Comparison of ENCODE assay signal across 8 cellular contexts in genomic region chr9:89436963-89437625, GRCh38.
DNase-seq lines count a peak whose midpoint lies in the region; TF ChIP-seq lines count a peak whose summit lies in the region.

No MANE protein-coding gene starts in this region.

- no peaks in the 10 kb centered on the region for H4K20me1 ChIP-seq in SK-N-SH (ENCODE audit: insufficient read depth)

- H3K79me2 ChIP-seq in SK-N-SH (ENCODE audit: insufficient read depth), result no peaks in the 10 kb centered on the region

- H3K4me3 ChIP-seq in neutrophil (ENCODE audit: low read depth in 1 of 2, low read length in 1 of 2), result peak overlapping the region; percentile 43 to 55
- no peak overlapping the region for H3K4me3 ChIP-seq in left ventricle myocardium inferior
- H3K4me3 ChIP-seq in foreskin fibroblast (ENCODE audit: low read depth in 1 of 2, low read length in 2 of 2), result no peak overlapping the region
- no peak overlapping the region for H3K4me3 ChIP-seq in SK-N-SH (ENCODE audit: low read depth in 2 of 2, low read length in 1 of 2)

- H3K9me3 Mint-ChIP-seq in activated naive CD4-positive, alpha-beta T cell treated with anti-CD3 and anti-CD28 coated beads, Interleukin-2, amount 10 ng/mL, durations not matched to agents 7 days and 5 days, result no peaks in the 10 kb centered on the region

- DNase-seq in NK-92 treated with Interleukin-12 subunit alpha and Interleukin-12 subunit beta, amount 100 ng/mL, for 24 hours (lab: John Stamatoyannopoulos, UW), result peak; percentile 84
- DNase-seq in NK-92 (lab: John Stamatoyannopoulos, UW; ENCODE audit: unreplicated experiment) (no peak), NCI-H345 treated with DMSO at 0.1 percent for 48 hours (lab: John Stamatoyannopoulos, UW; ENCODE audit: unreplicated experiment) (peak; percentile 10), left ventricle myocardium inferior (no peak), foreskin fibroblast (no peak), SK-N-SH (no peak)
- DNase-seq in activated naive CD4-positive, alpha-beta T cell treated with anti-CD3 and anti-CD28 coated beads, Interleukin-2, amount 10 ng/mL, durations not matched to agents 7 days and 5 days, result peak; percentile 59

- H3K4me1 ChIP-seq in neutrophil (ENCODE audit: control insufficient read depth in 1 of 2, insufficient read depth in 1 of 2, low read depth in 1 of 2, low read length in 1 of 2) (peaks cover 52 to 65% of the 10 kb centered on the region in 2 experiments), left ventricle myocardium inferior (peaks cover 18% of the 10 kb centered on the region), SK-N-SH (ENCODE audit: control insufficient read depth in 1 of 2, insufficient read depth in 2 of 2, low read depth in 1 of 2, low read length in 1 of 2) (peaks cover 6 to 19% of the 10 kb centered on the region in 2 experiments; a peak in 1 of 4 replicates)

- CTCF ChIA-PET in activated naive CD4-positive, alpha-beta T cell treated with anti-CD3 and anti-CD28 coated beads, Interleukin-2, amount 10 ng/mL, durations not matched to agents 7 days and 5 days (lab: Charles Lee), result interaction anchor here (0.8 kb wide), 1 partner anchor 20 kb away, joined by 3 read pairs; no protein-coding TSS in a partner anchor
- CTCF ChIA-PET in SK-N-SH (lab: Yijun Ruan, JAX), result interaction anchor here (1.2 kb wide), 1 partner anchor 112 kb away, joined by 5 read pairs; no protein-coding TSS in a partner anchor

- H3K36me3 ChIP-seq in neutrophil, result peaks cover 46% of the 10 kb centered on the region
- no peaks in the 10 kb centered on the region for H3K36me3 ChIP-seq in left ventricle myocardium inferior
- no peaks in the 10 kb centered on the region for H3K36me3 ChIP-seq in SK-N-SH (replicated peaks in 1 of 2; ENCODE audit: control insufficient read depth in 1 of 2, insufficient read depth in 2 of 2, low read length in 1 of 2)

- no peak overlapping the region for H3K4me2 ChIP-seq in SK-N-SH

- H2AFZ ChIP-seq in SK-N-SH (ENCODE audit: low read depth), result no peak overlapping the region

- peak overlapping the region; percentile 82 for H3K27ac Mint-ChIP-seq in activated naive CD4-positive, alpha-beta T cell treated with anti-CD3 and anti-CD28 coated beads, Interleukin-2, amount 10 ng/mL, durations not matched to agents 7 days and 5 days

- no peaks in the 10 kb centered on the region for H3K27me3 Mint-ChIP-seq in activated naive CD4-positive, alpha-beta T cell treated with anti-CD3 and anti-CD28 coated beads, Interleukin-2, amount 10 ng/mL, durations not matched to agents 7 days and 5 days

- POLR2A ChIA-PET in SK-N-SH (lab: Yijun Ruan, JAX), result no interaction called here

- peaks cover 75% of the 10 kb centered on the region for H3K4me1 Mint-ChIP-seq in activated naive CD4-positive, alpha-beta T cell treated with anti-CD3 and anti-CD28 coated beads, Interleukin-2, amount 10 ng/mL, durations not matched to agents 7 days and 5 days

- H3K4me3 Mint-ChIP-seq in activated naive CD4-positive, alpha-beta T cell treated with anti-CD3 and anti-CD28 coated beads, Interleukin-2, amount 10 ng/mL, durations not matched to agents 7 days and 5 days, result no peak overlapping the region

- no peak overlapping the region for H3K9ac ChIP-seq in SK-N-SH

- peak overlapping the region; percentile 77 for H3K27ac ChIP-seq in neutrophil
- H3K27ac ChIP-seq in left ventricle myocardium inferior (replicated peaks), result no peak overlapping the region
- no peak overlapping the region for H3K27ac ChIP-seq in SK-N-SH (ENCODE audit: low read depth in 2 of 2, low read length in 1 of 2)

- TF ChIP-seq EP300 in SK-N-SH (IDR thresholded peaks at IDR 0.05; ENCODE audit: borderline replicate concordance in 1 of 2, low read depth in 1 of 2, low read length in 1 of 2), result no peak

- intact Hi-C loops in left ventricle myocardium inferior (cut with micrococcal nuclease), result no loop called here

- no peaks in the 10 kb centered on the region for H3K27me3 ChIP-seq in neutrophil
- H3K27me3 ChIP-seq in left ventricle myocardium inferior (ENCODE audit: low read depth), result no peaks in the 10 kb centered on the region
- no peaks in the 10 kb centered on the region for H3K27me3 ChIP-seq in SK-N-SH (ENCODE audit: insufficient read depth)

- H3K36me3 Mint-ChIP-seq in activated naive CD4-positive, alpha-beta T cell treated with anti-CD3 and anti-CD28 coated beads, Interleukin-2, amount 10 ng/mL, durations not matched to agents 7 days and 5 days, result peaks cover 44% of the 10 kb centered on the region

- peaks cover 3% of the 10 kb centered on the region for H3F3A ChIP-seq in SK-N-SH (replicated peaks; ENCODE audit: insufficient read depth)

- no peak for TF ChIP-seq CTCF in neutrophil (IDR thresholded peaks at IDR 0.05)
- TF ChIP-seq CTCF in left ventricle myocardium inferior (IDR thresholded peaks at IDR 0.05; ENCODE audit: borderline replicate concordance), result no peak
- no peak for TF ChIP-seq CTCF in foreskin fibroblast (IDR thresholded peaks at IDR 0.05; ENCODE audit: low read depth, low read length)
- TF ChIP-seq CTCF in SK-N-SH (IDR thresholded peaks at IDR 0.05), result no peak

- WGBS in SK-N-SH (ENCODE audit: low lambda C conversion rate), result 81% methylated on average over 4 of the region's 17 CpGs

- no peaks in the 10 kb centered on the region for H3K9me3 ChIP-seq in neutrophil
- no peaks in the 10 kb centered on the region for H3K9me3 ChIP-seq in left ventricle myocardium inferior (replicated peaks)
- H3K9me3 ChIP-seq in SK-N-SH, result no peaks in the 10 kb centered on the region

- H3K9me2 ChIP-seq in SK-N-SH, result no peaks in the 10 kb centered on the region

- TF ChIP-seq RAD21 in SK-N-SH (IDR thresholded peaks at IDR 0.05; ENCODE audit: low read length), result no peak

TF ChIP-seq in SK-N-SH, 30 proteins besides CTCF, POLR2A, EP300 and RAD21:
- TF ChIP-seq RFX5 (IDR thresholded peaks at IDR 0.05; ENCODE audit: low read length), result no peak
- TF ChIP-seq SIN3A (IDR thresholded peaks at IDR 0.05; ENCODE audit: borderline replicate concordance, low read depth, low read length), result no peak
- TF ChIP-seq FOXM1 (IDR thresholded peaks at IDR 0.05; ENCODE audit: low read depth), result no peak
- TF ChIP-seq, protein P1, sequence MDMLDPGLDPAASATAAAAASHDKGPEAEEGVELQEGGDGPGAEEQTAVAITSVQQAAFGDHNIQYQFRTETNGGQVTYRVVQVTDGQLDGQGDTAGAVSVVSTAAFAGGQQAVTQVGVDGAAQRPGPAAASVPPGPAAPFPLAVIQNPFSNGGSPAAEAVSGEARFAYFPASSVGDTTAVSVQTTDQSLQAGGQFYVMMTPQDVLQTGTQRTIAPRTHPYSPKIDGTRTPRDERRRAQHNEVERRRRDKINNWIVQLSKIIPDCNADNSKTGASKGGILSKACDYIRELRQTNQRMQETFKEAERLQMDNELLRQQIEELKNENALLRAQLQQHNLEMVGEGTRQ (IDR thresholded peaks at IDR 0.05; ENCODE audit: borderline replicate concordance, low read depth, low read length), result no peak

Comparison
In these comparisons a context has a peak if more than half of its experiments do, and no peak if none do; other contexts are left out.
1. DNase-seq: peak in NK-92 treated with Interleukin-12 subunit alpha and Interleukin-12 subunit beta, amount 100 ng/mL, for 24 hours (single experiment), NCI-H345 treated with DMSO at 0.1 percent for 48 hours (single experiment) and activated naive CD4-positive, alpha-beta T cell treated with anti-CD3 and anti-CD28 coated beads, Interleukin-2, amount 10 ng/mL, durations not matched to agents 7 days and 5 days (single experiment); none in NK-92 (single experiment), left ventricle myocardium inferior (single experiment), foreskin fibroblast (0 of 2) and SK-N-SH (single experiment).
2. H3K4me3 ChIP-seq: peak in neutrophil (2 of 2); none in left ventricle myocardium inferior (single experiment), foreskin fibroblast (0 of 2) and SK-N-SH (0 of 2).